11 cellular contexts compared by ENCODE assay signal in genomic region chr9:6355728-6356127, GRCh38. TPM values are rescaled to one million over a fixed set of nuclear protein-coding genes. Genes with fewer than 3 reads are reported as not detected.
DNase-seq lines count a peak whose midpoint lies in the region; ATAC-seq and TF ChIP-seq lines count a peak whose summit lies in the region.
"Had no signal": no experiment of that assay in that cellular context is flagged by ENCODE, and none has a peak within 500 bp of the region (broad histone marks: within the 10 kb centered on the region; RNA-seq: fewer than 3 reads in every experiment).

No MANE protein-coding gene starts in this region.

- ATAC-seq in GM21619 (IDR thresholded peaks at IDR 0.05; ENCODE audit: unreplicated experiment), result no peak

- in situ Hi-C loops in G401 (cut with HindIII; ENCODE audit: low sequenced_read_pairs), result no loop called here

- H3K36me3 Mint-ChIP-seq in T-helper 1 cell treated with Interleukin-12 subunit alpha and Interleukin-12 subunit beta and Interleukin-4 antibody, amounts not matched to agents 30 μg/mL and 1 μg/mL, for 36 hours (ENCODE audit: low read depth), result no peaks in the 10 kb centered on the region
- no peaks in the 10 kb centered on the region for H3K36me3 Mint-ChIP-seq in immature natural killer cell
- H3K36me3 Mint-ChIP-seq: activated naive CD8-positive, alpha-beta T cell treated with anti-CD3 and anti-CD28 coated beads, Interleukin-2, amount 10 ng/mL, durations not matched to agents 7 days and 5 days had no signal

- H3K4me3 Mint-ChIP-seq in T-helper 1 cell treated with Interleukin-12 subunit alpha and Interleukin-12 subunit beta and Interleukin-4 antibody, amounts not matched to agents 30 μg/mL and 1 μg/mL, for 36 hours, result no peak overlapping the region
- H3K4me3 Mint-ChIP-seq in immature natural killer cell, result no peak overlapping the region
- H3K4me3 Mint-ChIP-seq: activated naive CD8-positive, alpha-beta T cell treated with anti-CD3 and anti-CD28 coated beads, Interleukin-2, amount 10 ng/mL, durations not matched to agents 7 days and 5 days had no signal

- peaks cover 12% of the 10 kb centered on the region for H3K4me1 Mint-ChIP-seq in T-helper 1 cell treated with Interleukin-12 subunit alpha and Interleukin-12 subunit beta and Interleukin-4 antibody, amounts not matched to agents 30 μg/mL and 1 μg/mL, for 36 hours (ENCODE audit: low read depth)
- no peaks in the 10 kb centered on the region for H3K4me1 Mint-ChIP-seq in immature natural killer cell

- H3K9me3 Mint-ChIP-seq in T-helper 1 cell treated with Interleukin-12 subunit alpha and Interleukin-12 subunit beta and Interleukin-4 antibody, amounts not matched to agents 30 μg/mL and 1 μg/mL, for 36 hours, result no peaks in the 10 kb centered on the region
- H3K9me3 Mint-ChIP-seq in immature natural killer cell, result no peaks in the 10 kb centered on the region
- H3K9me3 Mint-ChIP-seq: activated naive CD8-positive, alpha-beta T cell treated with anti-CD3 and anti-CD28 coated beads, Interleukin-2, amount 10 ng/mL, durations not matched to agents 7 days and 5 days had no signal

- CTCF ChIA-PET in GM10248 (lab: Yijun Ruan, JAX), result interaction anchor here (0.6 to 4.6 kb wide), 16 partner anchors 9 to 383 kb away, joined by 3 to 42 read pairs (median 6); partner anchors contain the start of gene UHRF2

- H3K27me3 Mint-ChIP-seq in T-helper 1 cell treated with Interleukin-12 subunit alpha and Interleukin-12 subunit beta and Interleukin-4 antibody, amounts not matched to agents 30 μg/mL and 1 μg/mL, for 36 hours (ENCODE audit: low read depth), result peaks cover 20% of the 10 kb centered on the region
- peaks cover 2 to 4% (median 2%) of the 10 kb centered on the region in 3 donors for H3K27me3 Mint-ChIP-seq in immature natural killer cell (ENCODE audit: low read depth in 3 of 3)

- POLR2A ChIA-PET in GM10248 (lab: Yijun Ruan, JAX), result interaction anchor here (1.1 kb wide), 1 partner anchor 57 kb away, joined by 8 read pairs; the partner anchor contains the start of gene UHRF2

- H3K27ac Mint-ChIP-seq in T-helper 1 cell treated with Interleukin-12 subunit alpha and Interleukin-12 subunit beta and Interleukin-4 antibody, amounts not matched to agents 30 μg/mL and 1 μg/mL, for 36 hours, result peak overlapping the region; percentile 36
- H3K27ac Mint-ChIP-seq in immature natural killer cell, result no peak overlapping the region
- H3K27ac Mint-ChIP-seq: activated naive CD8-positive, alpha-beta T cell treated with anti-CD3 and anti-CD28 coated beads, Interleukin-2, amount 10 ng/mL, durations not matched to agents 7 days and 5 days had no signal

- peak; percentile 36 for DNase-seq in GM10248 (ENCODE audit: extremely low spot score)
- DNase-seq in H4 (ENCODE audit: low spot score), result peak; percentile 9
- peak; percentile 52 for DNase-seq in kidney glomerular epithelial cell (lab: John Stamatoyannopoulos, UW)
- no peak for DNase-seq in stimulated activated CD4-positive, alpha-beta T cell treated with anti-CD3 and anti-CD28 coated beads, Interleukin-2, amount 100 ng/mL, for 24 hours
- no peak for DNase-seq in G401 (ENCODE audit: low spot score)
- DNase-seq in immature natural killer cell, result no peak
- DNase-seq: activated naive CD8-positive, alpha-beta T cell treated with anti-CD3 and anti-CD28 coated beads, Interleukin-2, amount 10 ng/mL, durations not matched to agents 7 days and 5 days had no signal

- TF ChIP-seq CTCF in GM10248 (IDR thresholded peaks at IDR 0.05; ENCODE audit: control extremely low read depth, extremely low read depth, low read depth, missing control alignments), result no peak

RNA-seq across cellular contexts. Expression of gene TPD52L3, which starts 27.6 kb away (rescaled TPM):
- total RNA-seq in H4 (2014; rRNA removed; shearing (Covaris generic)), result not detected in 2 replicates
- total RNA-seq in G401 (2014; rRNA removed; shearing (Covaris generic)), result not detected in 2 replicates
- not detected for polyA plus RNA-seq in immature natural killer cell
- total RNA-seq: activated naive CD8-positive, alpha-beta T cell treated with anti-CD3 and anti-CD28 coated beads, Interleukin-2, amount 10 ng/mL, durations not matched to agents 7 days and 5 days; pulmonary artery endothelial cell; T-helper 2 cell treated with Interferon-gamma antibody and Interleukin-4, amounts not matched to agents 100 ng/mL and 5 ng/mL, for 36 hours had no signal

RNA-seq across cellular contexts. Expression of gene UHRF2, which starts 57.3 kb away (rescaled TPM):
- 12.5 and 14.2 TPM in 2 replicates for total RNA-seq in H4 (2014; rRNA removed; shearing (Covaris generic))
- 17.0 and 27.2 TPM in 2 replicates for total RNA-seq in G401 (2014; rRNA removed; shearing (Covaris generic))
- polyA plus RNA-seq in immature natural killer cell, result 10 to 100 TPM; 10.8 to 15.9 (median 11.6) TPM

Comparison
In these comparisons a context has a peak if more than half of its experiments do, and no peak if none do; other contexts are left out.
1. DNase-seq: peak in GM10248 (single experiment), H4 (single experiment) and kidney glomerular epithelial cell (single experiment); none in stimulated activated CD4-positive, alpha-beta T cell treated with anti-CD3 and anti-CD28 coated beads, Interleukin-2, amount 100 ng/mL, for 24 hours (0 of 2), G401 (single experiment) and immature natural killer cell (0 of 3).